1 cellular context compared by ENCODE assay signal in genomic region chr11:77036398-77036797, GRCh38.
A peak's percentile ranks its signal among the peaks of the same experiment; 100 is the strongest.
TF ChIP-seq lines count a peak whose summit lies in the region.

No MANE protein-coding gene starts in this region.

TF ChIP-seq in HepG2, 621 proteins besides CTCF, POLR2A, EP300 and RAD21 (continued from another document and continues in another):
- TF ChIP-seq HMG20B (CRISPR knock-in tag; conservative IDR thresholded peaks at IDR 0.05) (peak; percentile 97), ZBTB43 (CRISPR knock-in tag; conservative IDR thresholded peaks at IDR 0.05) (peak; percentile 58), XRCC5 (optimal IDR thresholded peaks at IDR 0.05; ENCODE audit: low read length) (no peak), SP140L (CRISPR knock-in tag; IDR thresholded peaks at IDR 0.05; ENCODE audit: borderline replicate concordance) (no peak), ZNF737 (CRISPR knock-in tag; IDR thresholded peaks at IDR 0.05; ENCODE audit: borderline replicate concordance) (no peak), SNAPC4 (CRISPR knock-in tag; IDR thresholded peaks at IDR 0.05) (no peak), ZNF3 (CRISPR knock-in tag; IDR thresholded peaks at IDR 0.05) (no peak), ERF (CRISPR knock-in tag; IDR thresholded peaks at IDR 0.05) (0 out of 2 replicates have a peak, but pooled peaks have one; percentile 48), POLR2G (IDR thresholded peaks at IDR 0.05; ENCODE audit: low read depth, low read length) (no peak), ZNF17 (CRISPR knock-in tag; IDR thresholded peaks at IDR 0.05) (no peak), U2AF1 (optimal IDR thresholded peaks at IDR 0.05; ENCODE audit: low read depth, low read length) (no peak), MLLT10 (CRISPR knock-in tag; IDR thresholded peaks at IDR 0.05) (no peak), SSRP1 (CRISPR knock-in tag; IDR thresholded peaks at IDR 0.05) (no peak), ELF3 (CRISPR knock-in tag; IDR thresholded peaks at IDR 0.05) (peak; percentile 35; the same call in 1 of the 2 replicates), ZSCAN22 (CRISPR knock-in tag; IDR thresholded peaks at IDR 0.05) (no peak), ZKSCAN8 (CRISPR knock-in tag; IDR thresholded peaks at IDR 0.05; ENCODE audit: borderline replicate concordance) (0 out of 2 replicates have a peak, but pooled peaks have one; percentile 31), ZNF841 (CRISPR knock-in tag; IDR thresholded peaks at IDR 0.05; ENCODE audit: borderline replicate concordance) (no peak), TBX3 (IDR thresholded peaks at IDR 0.05; ENCODE audit: borderline replicate concordance) (peak; percentile 100), FOXJ3 (CRISPR knock-in tag; IDR thresholded peaks at IDR 0.05; ENCODE audit: borderline replicate concordance) (peak; percentile 88), ZSCAN25 (CRISPR knock-in tag; IDR thresholded peaks at IDR 0.05) (no peak), ZFP90 (CRISPR knock-in tag; IDR thresholded peaks at IDR 0.05; ENCODE audit: borderline replicate concordance) (no peak), TCF7 (IDR thresholded peaks at IDR 0.05; ENCODE audit: low read depth) (peak; percentile 85), ZFAT (CRISPR knock-in tag; conservative IDR thresholded peaks at IDR 0.05) (no peak), DDIT3 (CRISPR knock-in tag; IDR thresholded peaks at IDR 0.05) (no peak), HNRNPK (IDR thresholded peaks at IDR 0.05; ENCODE audit: low read depth, low read length, poor library complexity, severe bottlenecking) (no peak), MTF2 (CRISPR knock-in tag; IDR thresholded peaks at IDR 0.05; ENCODE audit: borderline replicate concordance) (no peak), ZNF652 (CRISPR knock-in tag; IDR thresholded peaks at IDR 0.05; ENCODE audit: borderline replicate concordance, low read depth) (peak; percentile 44; the same call in 1 of the 2 replicates), TBX2 (CRISPR knock-in tag; IDR thresholded peaks at IDR 0.05; ENCODE audit: borderline replicate concordance) (peak; percentile 98), KAT8 (CRISPR knock-in tag; IDR thresholded peaks at IDR 0.05) (no peak), TRIM24 (CRISPR knock-in tag; IDR thresholded peaks at IDR 0.05) (no peak), ZNF143 (CRISPR knock-in tag; IDR thresholded peaks at IDR 0.05) (no peak), TOPORS (CRISPR knock-in tag; IDR thresholded peaks at IDR 0.05) (no peak), THYN1 (CRISPR knock-in tag; IDR thresholded peaks at IDR 0.05; ENCODE audit: borderline replicate concordance, low read depth) (no peak), WIZ (CRISPR knock-in tag; IDR thresholded peaks at IDR 0.05) (no peak), HDAC1 (CRISPR knock-in tag; IDR thresholded peaks at IDR 0.05) (peak; percentile 72), ZFP41 (CRISPR knock-in tag; IDR thresholded peaks at IDR 0.05; ENCODE audit: borderline replicate concordance) (no peak), RCOR2 (CRISPR knock-in tag; IDR thresholded peaks at IDR 0.05) (peak; percentile 80), THAP11 (CRISPR knock-in tag; IDR thresholded peaks at IDR 0.05) (peak; percentile 37), ATM (IDR thresholded peaks at IDR 0.05; ENCODE audit: borderline replicate concordance) (no peak), ZNF510 (CRISPR knock-in tag; IDR thresholded peaks at IDR 0.05; ENCODE audit: low read depth) (no peak), TCF7L2 (IDR thresholded peaks at IDR 0.05; ENCODE audit: low read depth, low read length) (no peak), KDM5B (CRISPR knock-in tag; IDR thresholded peaks at IDR 0.05; ENCODE audit: borderline replicate concordance) (no peak), ZBTB46 (CRISPR knock-in tag; IDR thresholded peaks at IDR 0.05; ENCODE audit: borderline replicate concordance) (no peak), SETDB1 (CRISPR knock-in tag; IDR thresholded peaks at IDR 0.05; ENCODE audit: borderline replicate concordance) (no peak), ZNF10 (CRISPR knock-in tag; IDR thresholded peaks at IDR 0.05; ENCODE audit: borderline replicate concordance, low read depth) (no peak)
- TF ChIP-seq, protein P1, sequence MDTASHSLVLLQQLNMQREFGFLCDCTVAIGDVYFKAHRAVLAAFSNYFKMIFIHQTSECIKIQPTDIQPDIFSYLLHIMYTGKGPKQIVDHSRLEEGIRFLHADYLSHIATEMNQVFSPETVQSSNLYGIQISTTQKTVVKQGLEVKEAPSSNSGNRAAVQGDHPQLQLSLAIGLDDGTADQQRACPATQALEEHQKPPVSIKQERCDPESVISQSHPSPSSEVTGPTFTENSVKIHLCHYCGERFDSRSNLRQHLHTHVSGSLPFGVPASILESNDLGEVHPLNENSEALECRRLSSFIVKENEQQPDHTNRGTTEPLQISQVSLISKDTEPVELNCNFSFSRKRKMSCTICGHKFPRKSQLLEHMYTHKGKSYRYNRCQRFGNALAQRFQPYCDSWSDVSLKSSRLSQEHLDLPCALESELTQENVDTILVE (CRISPR knock-in tag; IDR thresholded peaks at IDR 0.05): no peak
- TF ChIP-seq, protein P2, sequence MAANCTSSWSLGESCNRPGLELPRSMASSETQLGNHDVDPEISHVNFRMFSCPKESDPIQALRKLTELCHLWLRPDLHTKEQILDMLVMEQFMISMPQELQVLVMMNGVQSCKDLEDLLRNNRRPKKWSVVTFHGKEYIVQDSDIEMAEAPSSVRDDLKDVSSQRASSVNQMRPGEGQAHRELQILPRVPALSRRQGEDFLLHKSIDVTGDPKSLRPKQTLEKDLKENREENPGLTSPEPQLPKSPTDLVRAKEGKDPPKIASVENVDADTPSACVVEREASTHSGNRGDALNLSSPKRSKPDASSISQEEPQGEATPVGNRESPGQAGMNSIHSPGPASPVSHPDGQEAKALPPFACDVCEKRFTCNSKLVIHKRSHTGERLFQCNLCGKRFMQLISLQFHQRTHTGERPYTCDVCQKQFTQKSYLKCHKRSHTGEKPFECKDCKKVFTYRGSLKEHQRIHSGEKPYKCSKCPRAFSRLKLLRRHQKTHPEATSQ (CRISPR knock-in tag; IDR thresholded peaks at IDR 0.05; ENCODE audit: borderline replicate concordance): peak; percentile 63; the same call in 1 of the 2 replicates
- TF ChIP-seq, protein P3, sequence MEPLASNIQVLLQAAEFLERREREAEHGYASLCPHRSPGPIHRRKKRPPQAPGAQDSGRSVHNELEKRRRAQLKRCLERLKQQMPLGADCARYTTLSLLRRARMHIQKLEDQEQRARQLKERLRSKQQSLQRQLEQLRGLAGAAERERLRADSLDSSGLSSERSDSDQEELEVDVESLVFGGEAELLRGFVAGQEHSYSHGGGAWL (CRISPR knock-in tag; IDR thresholded peaks at IDR 0.05): no peak
- TF ChIP-seq, protein P4, sequence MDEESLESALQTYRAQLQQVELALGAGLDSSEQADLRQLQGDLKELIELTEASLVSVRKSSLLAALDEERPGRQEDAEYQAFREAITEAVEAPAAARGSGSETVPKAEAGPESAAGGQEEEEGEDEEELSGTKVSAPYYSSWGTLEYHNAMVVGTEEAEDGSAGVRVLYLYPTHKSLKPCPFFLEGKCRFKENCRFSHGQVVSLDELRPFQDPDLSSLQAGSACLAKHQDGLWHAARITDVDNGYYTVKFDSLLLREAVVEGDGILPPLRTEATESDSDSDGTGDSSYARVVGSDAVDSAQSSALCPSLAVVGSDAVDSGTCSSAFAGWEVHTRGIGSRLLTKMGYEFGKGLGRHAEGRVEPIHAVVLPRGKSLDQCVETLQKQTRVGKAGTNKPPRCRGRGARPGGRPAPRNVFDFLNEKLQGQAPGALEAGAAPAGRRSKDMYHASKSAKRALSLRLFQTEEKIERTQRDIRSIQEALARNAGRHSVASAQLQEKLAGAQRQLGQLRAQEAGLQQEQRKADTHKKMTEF (CRISPR knock-in tag; IDR thresholded peaks at IDR 0.05): peak; percentile 62
